In the genomic region with DNA sequence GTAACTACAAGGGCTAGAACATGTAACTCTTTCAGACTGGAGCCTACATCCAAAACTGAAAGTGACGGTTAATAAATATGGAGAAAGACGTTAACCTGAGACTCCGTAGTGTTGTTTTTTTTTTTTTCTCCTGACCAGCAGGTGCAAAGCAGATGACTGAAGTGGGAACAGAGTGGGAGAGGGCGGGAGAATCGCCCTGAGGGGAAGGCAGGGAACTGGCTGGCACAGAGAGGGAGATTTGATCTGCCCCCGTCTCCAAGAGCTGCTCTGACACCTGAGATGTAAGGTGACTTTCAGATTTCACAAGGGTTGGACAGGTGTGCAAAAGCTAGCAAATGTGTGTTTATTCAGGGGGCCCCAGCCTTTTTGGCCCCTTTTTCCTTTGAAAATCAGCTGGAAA, we compare ENCODE assay signal across 2 cellular contexts.
TF ChIP-seq lines count a peak whose summit lies in the region.

No MANE protein-coding gene starts in this region.

TF ChIP-seq in IMR-90, 13 proteins besides CTCF, POLR2A, EP300 and RAD21 (continued from another document):
- TF ChIP-seq, protein P1, sequence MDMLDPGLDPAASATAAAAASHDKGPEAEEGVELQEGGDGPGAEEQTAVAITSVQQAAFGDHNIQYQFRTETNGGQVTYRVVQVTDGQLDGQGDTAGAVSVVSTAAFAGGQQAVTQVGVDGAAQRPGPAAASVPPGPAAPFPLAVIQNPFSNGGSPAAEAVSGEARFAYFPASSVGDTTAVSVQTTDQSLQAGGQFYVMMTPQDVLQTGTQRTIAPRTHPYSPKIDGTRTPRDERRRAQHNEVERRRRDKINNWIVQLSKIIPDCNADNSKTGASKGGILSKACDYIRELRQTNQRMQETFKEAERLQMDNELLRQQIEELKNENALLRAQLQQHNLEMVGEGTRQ (IDR thresholded peaks at IDR 0.05; ENCODE audit: low read depth, low read length): no peak
- TF ChIP-seq BHLHE40 (IDR thresholded peaks at IDR 0.05; ENCODE audit: low read depth, low read length) (no peak), MAZ (IDR thresholded peaks at IDR 0.05; ENCODE audit: borderline replicate concordance, low read depth, low read length) (no peak), NFE2L2 (IDR thresholded peaks at IDR 0.05; ENCODE audit: low read depth, low read length) (no peak), SMC3 (IDR thresholded peaks at IDR 0.05; ENCODE audit: low read depth, low read length) (no peak), CEBPB (IDR thresholded peaks at IDR 0.05; ENCODE audit: low read depth, low read length) (no peak), MAFK (IDR thresholded peaks at IDR 0.05; ENCODE audit: low read depth, low read length) (no peak)

TF ChIP-seq in SK-N-SH treated with all-trans-retinoic acid at 6 μM for 48 hours, 23 proteins besides CTCF, POLR2A, EP300 and RAD21 (continued from another document):
- TF ChIP-seq, protein P2, sequence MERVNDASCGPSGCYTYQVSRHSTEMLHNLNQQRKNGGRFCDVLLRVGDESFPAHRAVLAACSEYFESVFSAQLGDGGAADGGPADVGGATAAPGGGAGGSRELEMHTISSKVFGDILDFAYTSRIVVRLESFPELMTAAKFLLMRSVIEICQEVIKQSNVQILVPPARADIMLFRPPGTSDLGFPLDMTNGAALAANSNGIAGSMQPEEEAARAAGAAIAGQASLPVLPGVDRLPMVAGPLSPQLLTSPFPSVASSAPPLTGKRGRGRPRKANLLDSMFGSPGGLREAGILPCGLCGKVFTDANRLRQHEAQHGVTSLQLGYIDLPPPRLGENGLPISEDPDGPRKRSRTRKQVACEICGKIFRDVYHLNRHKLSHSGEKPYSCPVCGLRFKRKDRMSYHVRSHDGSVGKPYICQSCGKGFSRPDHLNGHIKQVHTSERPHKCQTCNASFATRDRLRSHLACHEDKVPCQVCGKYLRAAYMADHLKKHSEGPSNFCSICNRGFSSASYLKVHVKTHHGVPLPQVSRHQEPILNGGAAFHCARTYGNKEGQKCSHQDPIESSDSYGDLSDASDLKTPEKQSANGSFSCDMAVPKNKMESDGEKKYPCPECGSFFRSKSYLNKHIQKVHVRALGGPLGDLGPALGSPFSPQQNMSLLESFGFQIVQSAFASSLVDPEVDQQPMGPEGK (CRISPR knock-in tag; IDR thresholded peaks at IDR 0.05; ENCODE audit: borderline replicate concordance): no peak
- TF ChIP-seq ZNF8 (CRISPR knock-in tag; IDR thresholded peaks at IDR 0.05): no peak
- no peak for TF ChIP-seq SNAI2 (CRISPR knock-in tag; IDR thresholded peaks at IDR 0.05)
TF ChIP-seq in SK-N-SH treated with all-trans-retinoic acid at 6 μM for 48 hours: peak in this region for 0.
